8 cellular contexts compared by ENCODE assay signal in genomic region chr9:132161743-132162187, GRCh38. TPM values are rescaled to one million over a fixed set of nuclear protein-coding genes. Genes with fewer than 3 reads are reported as not detected.
A peak's percentile ranks its signal among the peaks of the same experiment; 100 is the strongest.
DNase-seq lines count a peak whose midpoint lies in the region; ATAC-seq, FAIRE-seq and TF ChIP-seq lines count a peak whose summit lies in the region.

Gene NTNG2 (plus strand): TSS chr9:132162058. CDS start chr9:132166832, 4,774 bp downstream.

- no peak for DNase-seq in H9
- no peak for DNase-seq in activated CD8-positive, alpha-beta T cell treated with anti-CD3 and anti-CD28 coated beads for 36 hours
- no peak for DNase-seq in iPS DF 6.9 (ENCODE audit: low read depth, low spot score)
- no peak for DNase-seq in small intestine
- DNase-seq in C1 segment of cervical spinal cord (lab: John Stamatoyannopoulos, UW), result no peak
- no peak for DNase-seq in urothelium cell line (ENCODE audit: low spot score)
- DNase-seq in NCI-H446 (lab: John Stamatoyannopoulos, UW), result no peak

- CTCF ChIA-PET in activated CD8-positive, alpha-beta T cell treated with anti-CD3 and anti-CD28 coated beads for 36 hours (lab: Charles Lee), result interaction anchor here (1.1 to 11.1 kb wide), 3 partner anchors 75 to 207 kb away, joined by 3 to 193 read pairs (median 9); no protein-coding TSS in a partner anchor

- no peaks in the 10 kb centered on the region for H3K79me1 ChIP-seq in H9 (ENCODE audit: insufficient read depth, low read depth, low read length, poor library complexity, severe bottlenecking)

- H3K9ac ChIP-seq in H9 (ENCODE audit: extremely low read depth, insufficient read length, low read length), result no peak within 1 kb of the TSS

- H3K4me1 ChIP-seq in H9 (ENCODE audit: insufficient read depth, low read length) (peaks cover 3% of the 10 kb centered on the region; the same call in 1 of the 2 replicates), iPS DF 6.9 (ENCODE audit: control insufficient read depth, insufficient read depth, low read length) (0 out of 2 replicates have a peak, but pooled peaks cover 2% of the 10 kb centered on the region), small intestine (ENCODE audit: control insufficient read depth in 2 of 2, insufficient read depth in 1 of 2, low read depth in 1 of 2, low read length in 1 of 2) (peaks cover 6% of the 10 kb centered on the region in 2 donors)

- no peak within 1 kb of the TSS for H2BK15ac ChIP-seq in H9 (ENCODE audit: low read depth, low read length)

- H3K27ac Mint-ChIP-seq in H9, result no peak within 1 kb of the TSS
- peak within 1 kb of the TSS; percentile 70 for H3K27ac Mint-ChIP-seq in activated CD8-positive, alpha-beta T cell treated with anti-CD3 and anti-CD28 coated beads for 36 hours

- no peaks in the 10 kb centered on the region for H3K9me3 ChIP-seq in H9 (ENCODE audit: control insufficient read depth, low read depth, low read length)
- H3K9me3 ChIP-seq in iPS DF 6.9 (ENCODE audit: control insufficient read depth, insufficient read depth, low read length), result no peaks in the 10 kb centered on the region
- no peaks in the 10 kb centered on the region for H3K9me3 ChIP-seq in small intestine (ENCODE audit: control insufficient read depth, low read depth)

- no peak within 1 kb of the TSS for H4K91ac ChIP-seq in H9 (ENCODE audit: insufficient read length, low read depth, low read length)

- H3K27me3 ChIP-seq in H9 (ENCODE audit: insufficient read depth, low read length) (peaks cover 35% of the 10 kb centered on the region; the same call in 1 of the 2 replicates), iPS DF 6.9 (ENCODE audit: control insufficient read depth, insufficient read depth, low read length) (peaks cover 38% of the 10 kb centered on the region), small intestine (ENCODE audit: control insufficient read depth in 2 of 2, insufficient read depth in 2 of 2, low read length in 2 of 2) (peaks cover 5 to 25% of the 10 kb centered on the region in 2 donors)

- no peaks in the 10 kb centered on the region for H3K36me3 ChIP-seq in iPS DF 6.9 (ENCODE audit: control insufficient read depth, insufficient read depth, low read length)
- H3K36me3 ChIP-seq in small intestine (ENCODE audit: control insufficient read depth in 2 of 2, insufficient read depth in 2 of 2, low read length in 2 of 2), result no peaks in the 10 kb centered on the region

- H3K18ac ChIP-seq in H9 (ENCODE audit: insufficient read length, low read depth, low read length), result no peak within 1 kb of the TSS

- H4K5ac ChIP-seq in H9 (ENCODE audit: insufficient read length, low read depth, low read length), result no peak within 1 kb of the TSS

- ATAC-seq in activated CD8-positive, alpha-beta T cell treated with anti-CD3 and anti-CD28 coated beads for 36 hours, result no peak
- no peak for ATAC-seq in HG03469 (IDR thresholded peaks at IDR 0.05; ENCODE audit: unreplicated experiment)

- no peak within 1 kb of the TSS for H2BK5ac ChIP-seq in H9 (ENCODE audit: insufficient read length, low read length)

- no peak within 1 kb of the TSS for H2BK20ac ChIP-seq in H9 (ENCODE audit: low read depth, low read length, poor library complexity, severe bottlenecking)

- H3K4me3 ChIP-seq in iPS DF 6.9 (ENCODE audit: low read length), result peak within 1 kb of the TSS; percentile 49; the same call in 1 of the 2 replicates
- H3K4me3 ChIP-seq in small intestine (ENCODE audit: low read depth in 1 of 2, low read length in 2 of 2), result peak within 1 kb of the TSS; percentile 59 to 74

- no peaks in the 10 kb centered on the region; a peak in 1 of 7 replicates for H3K36me3 Mint-ChIP-seq in H9 (ENCODE audit: insufficient read depth in 1 of 3, low read depth in 3 of 3)
- H3K36me3 Mint-ChIP-seq in activated CD8-positive, alpha-beta T cell treated with anti-CD3 and anti-CD28 coated beads for 36 hours (ENCODE audit: low read depth), result no peaks in the 10 kb centered on the region

- H3K14ac ChIP-seq in H9 (ENCODE audit: insufficient read depth, low read length), result no peak within 1 kb of the TSS

- H3K56ac ChIP-seq in H9 (ENCODE audit: insufficient read length, low read depth, low read length), result no peak within 1 kb of the TSS

- FAIRE-seq in small intestine (lab: Jason Lieb, UNC), result no peak
- FAIRE-seq in urothelium cell line (lab: Jason Lieb, UNC), result no peak

- peaks cover 12% of the 10 kb centered on the region for H3K23me2 ChIP-seq in H9 (ENCODE audit: insufficient read length, low read depth, low read length, poor library complexity, severe bottlenecking)

- no peak within 1 kb of the TSS for H2BK12ac ChIP-seq in H9 (ENCODE audit: insufficient read length, low read depth, low read length)

- TF ChIP-seq CTCF in H9 (conservative IDR thresholded peaks at IDR 0.05), result no peak
- no peak for TF ChIP-seq CTCF in activated CD8-positive, alpha-beta T cell treated with anti-CD3 and anti-CD28 coated beads for 36 hours (IDR thresholded peaks at IDR 0.05)

- H3K4me3 Mint-ChIP-seq in H9, result peak within 1 kb of the TSS; percentile 73 to 97
- H3K4me3 Mint-ChIP-seq in activated CD8-positive, alpha-beta T cell treated with anti-CD3 and anti-CD28 coated beads for 36 hours, result peak within 1 kb of the TSS; percentile 83

- H2AFZ ChIP-seq in H9 (ENCODE audit: low read length), result no peak within 1 kb of the TSS

- intact Hi-C loops in activated CD8-positive, alpha-beta T cell treated with anti-CD3 and anti-CD28 coated beads for 36 hours (cut with micrococcal nuclease), result no loop called here

- no peak within 1 kb of the TSS for H2AK5ac ChIP-seq in H9 (ENCODE audit: insufficient read length, low read length)

- H3K4ac ChIP-seq in H9 (ENCODE audit: low read depth, low read length), result no peak within 1 kb of the TSS

- no peak within 1 kb of the TSS for H3T11ph ChIP-seq in H9 (ENCODE audit: low read length)

- H3K4me2 ChIP-seq in H9 (ENCODE audit: insufficient read depth, insufficient read length, low read length), result peak within 1 kb of the TSS; percentile 52

- peaks cover 92% of the 10 kb centered on the region for H3K27me3 Mint-ChIP-seq in H9 (ENCODE audit: low read depth)
- peaks cover 45% of the 10 kb centered on the region for H3K27me3 Mint-ChIP-seq in activated CD8-positive, alpha-beta T cell treated with anti-CD3 and anti-CD28 coated beads for 36 hours

- POLR2A ChIA-PET in activated CD8-positive, alpha-beta T cell treated with anti-CD3 and anti-CD28 coated beads for 36 hours (lab: Charles Lee), result no interaction called here

- H3K27ac ChIP-seq in H9 (ENCODE audit: insufficient read length, low read depth, low read length) (no peak within 1 kb of the TSS), iPS DF 6.9 (ENCODE audit: low read length) (no peak within 1 kb of the TSS), small intestine (ENCODE audit: low read depth in 1 of 2, low read length in 1 of 2) (no peak within 1 kb of the TSS)

- H4K20me1 ChIP-seq in H9 (ENCODE audit: control insufficient read depth, insufficient read depth, insufficient read length), result no peaks in the 10 kb centered on the region

- no CpG with 5 or more reads among the region's 67 CpGs for WGBS in H9 (ENCODE audit: extremely low coverage, insufficient read length, low lambda C conversion rate)
- WGBS in iPS DF 6.9 (ENCODE audit: insufficient coverage, insufficient read length), result no CpG with 5 or more reads among the region's 67 CpGs
- 1 to 2% (median 1%) methylated on average over 24 to 67 of the region's 67 CpGs for WGBS in small intestine, 3 donors

- no peak within 1 kb of the TSS for H3K23ac ChIP-seq in H9 (ENCODE audit: insufficient read length, low read depth, low read length)

- no peak within 1 kb of the TSS for H2BK120ac ChIP-seq in H9 (ENCODE audit: low read depth, low read length, poor library complexity, severe bottlenecking)

- H3K79me2 ChIP-seq in H9 (ENCODE audit: insufficient read depth, low read length), result no peaks in the 10 kb centered on the region

- H4K8ac ChIP-seq in H9 (replicated peaks; ENCODE audit: insufficient read length, low read depth, low read length), result no peak within 1 kb of the TSS

- peaks cover 7 to 29% of the 10 kb centered on the region in 2 experiments for H3K4me1 Mint-ChIP-seq in H9
- peaks cover 7% of the 10 kb centered on the region for H3K4me1 Mint-ChIP-seq in activated CD8-positive, alpha-beta T cell treated with anti-CD3 and anti-CD28 coated beads for 36 hours (ENCODE audit: low read depth)

- H3K9me3 Mint-ChIP-seq in H9, result peaks cover 2 to 4% of the 10 kb centered on the region in 2 experiments
- no peaks in the 10 kb centered on the region for H3K9me3 Mint-ChIP-seq in activated CD8-positive, alpha-beta T cell treated with anti-CD3 and anti-CD28 coated beads for 36 hours

RNA-seq across cellular contexts. Expression of gene NTNG2, which starts in this region (rescaled TPM):
- 0.52 and 0.66 TPM in 2 replicates for total RNA-seq in H9 (2021)
- 1 to 10 TPM; 2.2 to 2.4 TPM for total RNA-seq in activated CD8-positive, alpha-beta T cell treated with anti-CD3 and anti-CD28 coated beads for 36 hours
- under 1 TPM; 0.33 to 0.67 (median 0.54) TPM for polyA plus RNA-seq in small intestine
